Comparison of ENCODE assay signal across 10 cellular contexts in the genomic region with DNA sequence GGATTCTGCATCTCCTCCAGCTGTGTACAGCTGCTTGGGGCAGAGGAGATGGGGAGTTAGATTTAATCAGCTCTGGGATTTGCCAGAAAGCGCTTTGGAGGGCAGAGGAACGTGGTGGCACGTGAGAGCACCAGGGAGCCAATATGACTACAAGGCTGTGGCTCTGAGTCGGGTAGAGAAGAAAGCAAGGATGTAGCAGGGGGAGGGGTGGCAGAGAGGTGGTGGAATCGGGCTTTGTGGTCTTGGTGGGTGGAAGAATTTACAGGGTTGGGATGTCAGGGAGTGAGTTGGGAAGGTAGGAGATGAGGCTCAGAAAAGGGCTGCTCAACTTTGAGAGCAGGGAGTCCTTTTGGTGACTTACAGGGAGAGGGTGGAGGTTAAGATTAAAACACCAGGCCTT.
DNase-seq lines count a peak whose midpoint lies in the region; ATAC-seq and TF ChIP-seq lines count a peak whose summit lies in the region.
"Had no signal": no experiment of that assay in that cellular context is flagged by ENCODE, and none has a peak within 500 bp of the region (broad histone marks: within the 10 kb centered on the region; RNA-seq: fewer than 3 reads in every experiment).

No MANE protein-coding gene starts in this region.

- H3K36me3 Mint-ChIP-seq in T-helper 17 cell (ENCODE audit: low read depth) = peaks cover 2% of the 10 kb centered on the region

- intact Hi-C loops in esophagus muscularis mucosa (cut with DNase I) = loop anchor here (10.0 kb wide), 1 partner anchor 115 kb away; a partner anchor contains a TSS

- peak overlapping the region; percentile 81 for H3K4me3 Mint-ChIP-seq in T-helper 17 cell

- H3K27ac ChIP-seq in DOHH2 (ENCODE audit: low read depth, low read length) (no peak overlapping the region), esophagus muscularis mucosa (replicated peaks in 1 of 4) (peak overlapping the region; percentile 29 to 61 (median 38)), skin epidermis (peak overlapping the region in 11 of 21 experiments; percentile 4 to 82 (median 60))
- H3K27ac ChIP-seq: GM23248 had no signal

- no peaks in the 10 kb centered on the region for H3K27me3 Mint-ChIP-seq in T-helper 17 cell

- H3K27me3 ChIP-seq in DOHH2 (ENCODE audit: control insufficient read depth, low read length) (no peaks in the 10 kb centered on the region), esophagus muscularis mucosa (no peaks in the 10 kb centered on the region)

- peaks cover 48% of the 10 kb centered on the region for H3K4me1 Mint-ChIP-seq in T-helper 17 cell

- no peak for TF ChIP-seq CTCF in DOHH2 (IDR thresholded peaks at IDR 0.05; ENCODE audit: low read depth, low read length, poor library complexity, severe bottlenecking)
- TF ChIP-seq CTCF in esophagus muscularis mucosa (IDR thresholded peaks at IDR 0.05) = no peak

- H3F3A ChIP-seq in DOHH2 (ENCODE audit: control insufficient read depth, insufficient read depth) = no peaks in the 10 kb centered on the region

- H3K9me3 ChIP-seq in DOHH2 (ENCODE audit: control insufficient read depth, insufficient read depth, low read length) = peaks cover 4% of the 10 kb centered on the region; the same call in 1 of the 2 replicates
- H3K9me3 ChIP-seq in T-helper 17 cell (ENCODE audit: control insufficient read depth, low read length, poor library complexity, severe bottlenecking) = no peaks in the 10 kb centered on the region
- H3K9me3 ChIP-seq in esophagus muscularis mucosa = no peaks in the 10 kb centered on the region

- H3K4me2 ChIP-seq in DOHH2 (ENCODE audit: low read length) = 0 out of 2 replicates have a peak overlapping the region, but pooled peaks have one; percentile 13

- H3K4me1 ChIP-seq in DOHH2 (ENCODE audit: control insufficient read depth, low read length) = peaks cover 37% of the 10 kb centered on the region
- peaks cover 76 to 91% (median 85%) of the 10 kb centered on the region in 4 donors for H3K4me1 ChIP-seq in esophagus muscularis mucosa

- 82% methylated on average over 5 of the region's 5 CpGs for WGBS in esophagus muscularis mucosa

- TF ChIP-seq EP300 in esophagus muscularis mucosa (IDR thresholded peaks at IDR 0.05) = no peak

- H3K79me2 ChIP-seq in DOHH2 (ENCODE audit: control insufficient read depth, low read length) = peaks cover 76% of the 10 kb centered on the region

- H3K4me3 ChIP-seq in DOHH2 (ENCODE audit: low read length) = no peak overlapping the region
- no peak overlapping the region for H3K4me3 ChIP-seq in esophagus muscularis mucosa
- H3K4me3 ChIP-seq in skin epidermis = no peak overlapping the region
- H3K4me3 ChIP-seq: GM23248 had no signal

- H3K36me3 ChIP-seq in DOHH2 (ENCODE audit: control insufficient read depth, low read length) = no peaks in the 10 kb centered on the region
- H3K36me3 ChIP-seq in esophagus muscularis mucosa = no peaks in the 10 kb centered on the region

- no peak for ATAC-seq in T-helper 17 cell

- no peaks in the 10 kb centered on the region for H3K9me2 ChIP-seq in DOHH2 (replicated peaks; ENCODE audit: control insufficient read depth, low read length)

- H4K20me1 ChIP-seq in DOHH2 (ENCODE audit: control insufficient read depth, insufficient read depth, low read depth, low read length) = peaks cover 2% of the 10 kb centered on the region; the same call in 1 of the 2 replicates

- no peak for TF ChIP-seq POLR2A in esophagus muscularis mucosa (IDR thresholded peaks at IDR 0.05; ENCODE audit: low read depth)

- DNase-seq in T-helper 17 cell (no peak), esophagus muscularis mucosa (ENCODE audit: extremely low spot score) (no peak), SHP77 (lab: John Stamatoyannopoulos, UW) (no peak)
- DNase-seq in NK-92 treated with Interleukin-12 subunit alpha and Interleukin-12 subunit beta, amount 100 ng/mL, for 24 hours (lab: John Stamatoyannopoulos, UW) = no peak
- no peak for DNase-seq in stimulated activated CD4-positive, alpha-beta T cell treated with anti-CD3 and anti-CD28 coated beads, Interleukin-4, amount 100 ng/mL, for 24 hours
- DNase-seq: GM23248, islet precursor cell, NCI-H510A treated with DMSO at 0.1 percent for 48 hours had no signal

- peak overlapping the region; percentile 98 for H3K27ac Mint-ChIP-seq in T-helper 17 cell
